ENCODE assay signal across 7 cellular contexts in the genomic region with DNA sequence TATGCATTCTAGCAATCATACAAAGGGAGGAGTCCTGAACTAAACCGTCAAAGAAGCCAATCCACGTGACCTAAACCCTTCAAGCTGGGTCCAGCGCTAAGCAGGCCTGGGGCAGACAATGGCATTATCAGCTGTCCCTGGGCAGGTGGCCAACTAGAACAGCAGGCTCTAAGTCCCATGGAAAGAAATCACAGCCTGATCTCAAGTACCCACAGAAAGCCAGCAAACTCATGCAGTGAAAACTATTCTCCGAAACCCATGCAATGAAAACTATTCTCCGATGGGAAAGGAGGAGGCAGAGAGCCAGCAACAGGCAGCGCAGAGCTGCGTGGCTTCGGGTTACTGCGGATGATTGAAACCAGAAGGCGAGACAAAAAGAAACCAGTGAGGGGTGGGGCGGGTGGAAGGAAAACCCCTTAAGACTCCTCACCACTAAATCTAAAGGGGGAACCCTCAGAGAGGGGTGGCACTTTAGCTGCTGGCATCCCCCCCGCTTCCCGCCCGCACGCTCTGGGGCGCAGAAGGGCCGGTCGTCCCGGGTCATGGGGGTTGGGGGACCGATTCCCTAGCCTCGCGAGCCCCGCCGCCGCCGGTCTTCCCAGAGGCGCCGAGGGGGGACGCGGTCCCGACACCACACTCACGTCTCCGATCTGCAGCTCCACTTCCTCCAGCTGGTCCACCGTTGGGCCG. TPM values are rescaled to one million over a fixed set of nuclear protein-coding genes. Genes with fewer than 3 reads are reported as not detected.
DNase-seq lines count a peak whose midpoint lies in the region; ATAC-seq and TF ChIP-seq lines count a peak whose summit lies in the region.

No MANE protein-coding gene starts in this region.

- H3K4me1 ChIP-seq in breast epithelium = peaks cover 3 to 4% of the 10 kb centered on the region in 2 donors

- no peaks in the 10 kb centered on the region for H3K9me3 ChIP-seq in breast epithelium

- no peaks in the 10 kb centered on the region for H3K36me3 ChIP-seq in breast epithelium

- peak overlapping the region; percentile 73 to 97 (median 87) for H3K4me3 ChIP-seq in breast epithelium
- H3K4me3 ChIP-seq in skin epidermis = peak overlapping the region; percentile 76 to 95 (median 88)

- no peaks in the 10 kb centered on the region for H3K27me3 ChIP-seq in breast epithelium

- TF ChIP-seq CTCF in GM13977 (IDR thresholded peaks at IDR 0.05; ENCODE audit: extremely low read depth, insufficient read depth, missing control alignments) = no peak
- TF ChIP-seq CTCF in breast epithelium (IDR thresholded peaks at IDR 0.05) = no peak

- ATAC-seq in HG02642 (IDR thresholded peaks at IDR 0.05; ENCODE audit: poor library complexity, unreplicated experiment) = peak; percentile 32

- TF ChIP-seq POLR2A in breast epithelium (IDR thresholded peaks at IDR 0.05) = no peak

- H3K27ac ChIP-seq in breast epithelium = peak overlapping the region; percentile 98 to 100
- peak overlapping the region; percentile 3 to 96 (median 91) for H3K27ac ChIP-seq in skin epidermis

- intact Hi-C loops in breast epithelium (cut with DNase I; ENCODE audit: low total_unique reads) = no loop called here

- in situ Hi-C loops in GM13977 (cut with MboI; ENCODE audit: low pct_unique_long_range_greater_than_20kb, low sequenced_read_pairs, unreplicated experiment) = no loop called here

- DNase-seq in GM13977 (ENCODE audit: low spot score) (peak; percentile 67), NCI-H128 (lab: John Stamatoyannopoulos, UW; ENCODE audit: unreplicated experiment) (peak; percentile 29), UCSD-AML1 (lab: John Stamatoyannopoulos, UW; ENCODE audit: unreplicated experiment) (peak; percentile 59), breast epithelium (ENCODE audit: low spot score in 2 of 2) (peak in 1 of 2 donors; percentile 53), iPS-NIHi7 (ENCODE audit: extremely low spot score) (peak; percentile 45)

RNA-seq across cellular contexts. Expression of gene C4orf46, which starts 0.6 kb away (rescaled TPM):
- total RNA-seq in breast epithelium = 1 to 10 TPM; 3.3 to 6.1 (median 5.4) TPM

RNA-seq across cellular contexts. Expression of gene ETFDH, which starts 1.0 kb away (rescaled TPM):
- 10 to 100 TPM; 36.2 to 40.6 (median 39.7) TPM for total RNA-seq in breast epithelium

RNA-seq across cellular contexts. Expression of gene PPID, which starts 52.1 kb away (rescaled TPM):
- 10 to 100 TPM; 17.6 to 29.9 (median 20.0) TPM for total RNA-seq in breast epithelium
